ENCODE assay signal across 10 cellular contexts in the genomic region with DNA sequence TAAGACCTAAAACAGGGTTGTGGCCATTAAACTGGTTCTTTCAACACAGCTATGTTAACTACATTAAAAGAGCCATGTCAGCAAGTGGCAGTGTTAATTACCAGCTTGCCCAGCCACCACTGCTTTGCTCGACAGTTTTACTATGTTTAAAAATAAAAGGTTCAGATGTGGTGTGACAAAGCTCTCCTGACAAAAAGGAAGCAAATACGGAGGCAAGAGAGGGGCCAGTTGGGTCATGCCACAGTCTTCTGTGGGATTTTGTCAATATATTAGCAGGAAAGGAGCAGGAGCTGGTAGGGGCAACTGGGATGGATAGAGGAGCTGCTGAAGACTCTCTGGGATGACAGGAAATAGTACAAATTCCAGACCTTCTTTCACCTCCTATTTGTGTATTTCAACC.
DNase-seq lines count a peak whose midpoint lies in the region; ATAC-seq and TF ChIP-seq lines count a peak whose summit lies in the region.
"Had no signal": no experiment of that assay in that cellular context is flagged by ENCODE, and none has a peak within 500 bp of the region (broad histone marks: within the 10 kb centered on the region; RNA-seq: fewer than 3 reads in every experiment).

No MANE protein-coding gene starts in this region.

- no peaks in the 10 kb centered on the region for H3K36me3 Mint-ChIP-seq in activated T-cell treated with anti-CD3 and anti-CD28 coated beads, Interleukin-2, amount 50 U/mL, for 72 hours (ENCODE audit: insufficient read depth in 2 of 2)
- H3K36me3 Mint-ChIP-seq in T-helper 17 cell (ENCODE audit: low read depth), result no peaks in the 10 kb centered on the region

- ATAC-seq in activated T-cell treated with anti-CD3 and anti-CD28 coated beads, Interleukin-2, amount 50 U/mL, for 72 hours (replicated peaks in 1 of 2), result no peak
- ATAC-seq in T-helper 17 cell, result no peak
- ATAC-seq in thoracic aorta (ENCODE audit: insufficient number of reproducible peaks, low FRiP score, low read depth), result no peak

- H3K27me3 Mint-ChIP-seq in activated T-cell treated with anti-CD3 and anti-CD28 coated beads, Interleukin-2, amount 50 U/mL, for 72 hours (ENCODE audit: low read depth), result no peaks in the 10 kb centered on the region
- H3K27me3 Mint-ChIP-seq in T-helper 17 cell, result no peaks in the 10 kb centered on the region

- H3K4me3 ChIP-seq in thoracic aorta, result peak overlapping the region; percentile 53

- H3K27me3 ChIP-seq in thoracic aorta (replicated peaks; ENCODE audit: insufficient read depth), result no peaks in the 10 kb centered on the region

- peak overlapping the region; percentile 46 to 76 for H3K4me3 Mint-ChIP-seq in activated T-cell treated with anti-CD3 and anti-CD28 coated beads, Interleukin-2, amount 50 U/mL, for 72 hours
- peak overlapping the region; percentile 75 for H3K4me3 Mint-ChIP-seq in T-helper 17 cell

- H3K36me3 ChIP-seq in thoracic aorta, result peaks cover 7% of the 10 kb centered on the region

- no peak for TF ChIP-seq CTCF in thoracic aorta (IDR thresholded peaks at IDR 0.05)

- DNase-seq in activated T-cell treated with anti-CD3 and anti-CD28 coated beads, Interleukin-2, amount 50 U/mL, for 72 hours, result no peak
- no peak for DNase-seq in activated T-cell treated with anti-CD3 and anti-CD28 coated beads for 4 hours
- DNase-seq in T-helper 17 cell, result no peak
- DNase-seq in iPS-NIHi7 (ENCODE audit: extremely low spot score), result peak; percentile 43
- DNase-seq in thoracic aorta (ENCODE audit: low spot score), result no peak
- DNase-seq in kidney glomerular epithelial cell (lab: John Stamatoyannopoulos, UW), result no peak
- no peak for DNase-seq in pons (ENCODE audit: low spot score)
- DNase-seq in LoVo (ENCODE audit: low spot score), result no peak
- DNase-seq: COR-L47, NCI-H2029 had no signal

- peak overlapping the region; percentile 83 for H3K27ac Mint-ChIP-seq in activated T-cell treated with anti-CD3 and anti-CD28 coated beads, Interleukin-2, amount 50 U/mL, for 72 hours
- peak overlapping the region; percentile 85 for H3K27ac Mint-ChIP-seq in T-helper 17 cell

- H3K27ac ChIP-seq in thoracic aorta, result peak overlapping the region; percentile 31 to 70

- H3K9me3 ChIP-seq in T-helper 17 cell (ENCODE audit: control insufficient read depth, low read length, poor library complexity, severe bottlenecking) (no peaks in the 10 kb centered on the region), thoracic aorta (no peaks in the 10 kb centered on the region)

- H3K9me3 Mint-ChIP-seq in activated T-cell treated with anti-CD3 and anti-CD28 coated beads, Interleukin-2, amount 50 U/mL, for 72 hours, result no peaks in the 10 kb centered on the region

- H3K4me1 ChIP-seq in thoracic aorta (ENCODE audit: control insufficient read depth in 1 of 2, low read depth in 2 of 2), result peaks cover 37 to 66% of the 10 kb centered on the region in 2 donors

- peaks cover 34% of the 10 kb centered on the region for H3K4me1 Mint-ChIP-seq in activated T-cell treated with anti-CD3 and anti-CD28 coated beads, Interleukin-2, amount 50 U/mL, for 72 hours (ENCODE audit: low read depth)
- peaks cover 19% of the 10 kb centered on the region for H3K4me1 Mint-ChIP-seq in T-helper 17 cell
